In genomic region chr18:33579868-33580205, GRCh38 we compare ENCODE assay signal across 1 cellular context.
TF ChIP-seq lines count a peak whose summit lies in the region.

No MANE protein-coding gene starts in this region.

TF ChIP-seq in GM23338, 12 proteins besides CTCF, POLR2A, EP300 and RAD21 (continued from another document):
- no peak for TF ChIP-seq ZNF462 (CRISPR knock-in tag; IDR thresholded peaks at IDR 0.05)
- TF ChIP-seq EZH2phosphoT487 (IDR thresholded peaks at IDR 0.05; ENCODE audit: unreplicated experiment) = no peak
- TF ChIP-seq CREB1 (CRISPR knock-in tag; IDR thresholded peaks at IDR 0.05; ENCODE audit: low read depth) = no peak
